In the genomic region with DNA sequence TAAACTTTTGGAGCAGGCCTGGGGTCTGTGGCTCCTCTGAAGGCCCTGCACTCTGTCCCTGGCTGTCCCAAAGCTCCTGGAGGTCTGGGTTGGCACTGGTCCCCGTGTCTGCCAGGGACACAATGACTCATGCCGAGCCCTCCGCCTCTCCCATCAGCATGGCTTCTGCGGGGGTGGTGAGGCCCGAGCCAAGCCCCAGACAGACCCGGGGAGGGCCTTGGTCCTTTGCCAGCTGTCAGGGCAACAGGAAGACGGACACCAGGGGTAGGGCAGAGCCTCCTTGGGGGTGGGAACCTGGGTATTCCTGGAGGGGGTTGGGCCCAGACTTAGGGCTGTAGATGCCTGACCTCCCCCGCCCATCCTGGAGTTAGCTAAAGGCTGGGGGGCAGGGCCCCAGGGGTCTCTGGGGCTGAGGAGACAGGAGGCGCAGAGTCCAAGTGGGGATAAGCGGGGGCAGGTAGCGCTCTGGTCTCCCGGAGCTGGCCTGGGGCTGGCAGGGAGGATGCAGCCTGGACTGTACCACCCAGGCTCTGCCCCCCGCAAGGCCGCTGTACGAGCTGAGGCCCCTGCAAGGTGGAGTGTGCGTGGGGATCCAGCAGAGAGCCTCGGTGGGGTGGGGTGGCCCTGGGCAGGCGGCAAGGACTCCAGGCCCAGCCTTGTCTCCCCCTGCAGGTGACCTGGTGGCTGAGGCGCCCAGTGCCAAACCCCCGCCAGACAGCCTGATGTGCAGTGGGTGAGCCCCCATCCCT, we compare ENCODE assay signal across 8 cellular contexts. TPM values are rescaled to one million over a fixed set of nuclear protein-coding genes. Genes with fewer than 3 reads are reported as not detected.
DNase-seq lines count a peak whose midpoint lies in the region; ATAC-seq and TF ChIP-seq lines count a peak whose summit lies in the region.

No MANE protein-coding gene starts in this region.

- POLR2A ChIA-PET in AG04449 (lab: Yijun Ruan, JAX) = interaction anchor here (1.2 kb wide), 1 partner anchor 11 kb away, joined by 3 read pairs; no protein-coding TSS in a partner anchor

- peaks cover 0 to 3% of the 10 kb centered on the region in 2 donors for H3K4me1 ChIP-seq in lung (ENCODE audit: control insufficient read depth in 2 of 2, insufficient read depth in 2 of 2, low read length in 2 of 2)

- H3K27me3 ChIP-seq in lung (ENCODE audit: control insufficient read depth, insufficient read depth) = no peaks in the 10 kb centered on the region

- no peak overlapping the region for H3K27ac Mint-ChIP-seq in activated T-cell treated with anti-CD3 and anti-CD28 coated beads, Interleukin-2, amount 50 U/mL, for 72 hours

- peak; percentile 51 for ATAC-seq in lung (ENCODE audit: insufficient read depth, low FRiP score)
- ATAC-seq in activated T-cell treated with anti-CD3 and anti-CD28 coated beads, Interleukin-2, amount 50 U/mL, for 72 hours (replicated peaks in 1 of 2) = no peak

- H3K36me3 Mint-ChIP-seq in activated T-cell treated with anti-CD3 and anti-CD28 coated beads, Interleukin-2, amount 50 U/mL, for 72 hours (ENCODE audit: insufficient read depth in 2 of 2) = no peaks in the 10 kb centered on the region

- H3K9me3 Mint-ChIP-seq in activated T-cell treated with anti-CD3 and anti-CD28 coated beads, Interleukin-2, amount 50 U/mL, for 72 hours = no peaks in the 10 kb centered on the region

- no peak for TF ChIP-seq CTCF in AG04449 (IDR thresholded peaks at IDR 0.05; ENCODE audit: insufficient read depth, low read length, missing control alignments)
- peak; percentile 17 for TF ChIP-seq CTCF in choroid plexus epithelial cell (conservative IDR thresholded peaks at IDR 0.05; ENCODE audit: low read depth, low read length)
- TF ChIP-seq CTCF in lung (IDR thresholded peaks at IDR 0.05; ENCODE audit: control extremely low read depth, extremely low read depth) = no peak

- no peaks in the 10 kb centered on the region for H3K27me3 Mint-ChIP-seq in activated T-cell treated with anti-CD3 and anti-CD28 coated beads, Interleukin-2, amount 50 U/mL, for 72 hours (ENCODE audit: low read depth)

- WGBS in lung, 2 donors = 70% methylated on average over 18 to 20 of the region's 20 CpGs

- H3K36me3 ChIP-seq in lung (ENCODE audit: control insufficient read depth in 2 of 2, insufficient read depth in 2 of 2, low read length in 2 of 2) = peaks cover 6 to 80% of the 10 kb centered on the region in 2 donors

- CTCF ChIA-PET in AG04449 (lab: Yijun Ruan, JAX) = interaction anchor here (0.8 to 1.4 kb wide), 4 partner anchors 8 to 42 kb away, joined by 3 to 4 read pairs (median 3); no protein-coding TSS in a partner anchor

- H3K4me1 Mint-ChIP-seq in activated T-cell treated with anti-CD3 and anti-CD28 coated beads, Interleukin-2, amount 50 U/mL, for 72 hours (ENCODE audit: low read depth) = no peaks in the 10 kb centered on the region

- H3K4me3 ChIP-seq in AG04449 (ENCODE audit: low read depth, low read length) (no peak overlapping the region), choroid plexus epithelial cell (ENCODE audit: low read depth, low read length) (no peak overlapping the region), lung (no peak overlapping the region)

- H3K4me3 Mint-ChIP-seq in activated T-cell treated with anti-CD3 and anti-CD28 coated beads, Interleukin-2, amount 50 U/mL, for 72 hours = no peak overlapping the region

- H3K27ac ChIP-seq in lung (ENCODE audit: low read depth in 1 of 2, low read length in 1 of 2) = peak overlapping the region in 1 of 2 donors; percentile 39

- H3K9me3 ChIP-seq in lung (ENCODE audit: control insufficient read depth in 2 of 2, insufficient read depth in 1 of 2, low read length in 1 of 2) = no peaks in the 10 kb centered on the region

- DNase-seq in AG04449 (ENCODE audit: low read depth, low spot score) = peak; percentile 36
- DNase-seq in M059J (ENCODE audit: low read depth) = peak; percentile 92
- peak; percentile 80 for DNase-seq in choroid plexus epithelial cell (ENCODE audit: low read depth)
- DNase-seq in lung (ENCODE audit: low spot score) = peak; percentile 50
- DNase-seq in germinal center (ENCODE audit: low spot score) = no peak
- no peak for DNase-seq in NCI-H1417 treated with DMSO at 0.1 percent for 48 hours (lab: John Stamatoyannopoulos, UW)
- no peak for DNase-seq in activated T-cell treated with anti-CD3 and anti-CD28 coated beads, Interleukin-2, amount 50 U/mL, for 72 hours
- DNase-seq in MV-4-11 (lab: John Stamatoyannopoulos, UW) = no peak

RNA-seq across cellular contexts. Expression of gene PUS1, which starts 16.4 kb away (rescaled TPM):
- 9.3 and 10.3 TPM in 2 replicates for total RNA-seq in M059J (2014; rRNA removed; shearing (Covaris generic))
- 10 to 100 TPM in 1 of 2 donors, 1 to 10 TPM in 1; 6.8 to 30.9 TPM for total RNA-seq in lung
- 10 to 100 TPM; 28.6 to 35.6 TPM for polyA plus RNA-seq in lung
- total RNA-seq in activated T-cell treated with anti-CD3 and anti-CD28 coated beads, Interleukin-2, amount 50 U/mL, for 72 hours = 10 to 100 TPM; 37.3 to 53.4 TPM

RNA-seq across cellular contexts. Expression of gene ULK1, which starts 18.3 kb away (rescaled TPM):
- 4.5 and 7.5 TPM in 2 replicates for total RNA-seq in M059J (2014; rRNA removed; shearing (Covaris generic))
- total RNA-seq in lung = 10 to 100 TPM; 25.9 to 32.8 TPM
- polyA plus RNA-seq in lung = 10 to 100 TPM; 15.4 to 19.7 TPM
- total RNA-seq in activated T-cell treated with anti-CD3 and anti-CD28 coated beads, Interleukin-2, amount 50 U/mL, for 72 hours = 10 to 100 TPM; 29.8 to 31.2 TPM

RNA-seq across cellular contexts. Expression of gene EP400, which starts 37.0 kb away (rescaled TPM):
- total RNA-seq in M059J (2014; rRNA removed; shearing (Covaris generic)) = 3.3 and 8.0 TPM in 2 replicates
- total RNA-seq in lung = 10 to 100 TPM; 35.5 to 47.8 TPM
- polyA plus RNA-seq in lung = 10 to 100 TPM; 11.4 to 16.0 TPM
- total RNA-seq in activated T-cell treated with anti-CD3 and anti-CD28 coated beads, Interleukin-2, amount 50 U/mL, for 72 hours = 10 to 100 TPM; 51.7 to 52.3 TPM

Comparison
In these comparisons a context has a peak if more than half of its experiments do, and no peak if none do; other contexts are left out.
1. DNase-seq: peak in AG04449 (single experiment), M059J (single experiment), choroid plexus epithelial cell (single experiment) and lung (single experiment); none in germinal center (single experiment), NCI-H1417 treated with DMSO at 0.1 percent for 48 hours (single experiment), activated T-cell treated with anti-CD3 and anti-CD28 coated beads, Interleukin-2, amount 50 U/mL, for 72 hours (0 of 2) and MV-4-11 (single experiment).